ENCODE assay signal across 15 cellular contexts in genomic region chr13:111976474-111977183, GRCh38.
DNase-seq lines count a peak whose midpoint lies in the region; ATAC-seq, FAIRE-seq and TF ChIP-seq lines count a peak whose summit lies in the region.
"Had no signal": no experiment of that assay in that cellular context is flagged by ENCODE, and none has a peak within 500 bp of the region (broad histone marks: within the 10 kb centered on the region; RNA-seq: fewer than 3 reads in every experiment).

No MANE protein-coding gene starts in this region.

- no peak for TF ChIP-seq CTCF in kidney (IDR thresholded peaks at IDR 0.05; ENCODE audit: borderline replicate concordance, extremely low read depth, insufficient read depth)

- FAIRE-seq in kidney (lab: Jason Lieb, UNC), result no peak
- FAIRE-seq: K562 had no signal

- H3K36me3 ChIP-seq in kidney (ENCODE audit: control insufficient read depth in 1 of 2, insufficient read depth in 2 of 2, low read length in 2 of 2), result no peaks in the 10 kb centered on the region

- H3K4me3 ChIP-seq in kidney (ENCODE audit: low read length in 2 of 2), result no peak overlapping the region
- H3K4me3 ChIP-seq: K562 had no signal

- DNase-seq in NCI-H1092 treated with DMSO at 0.1 percent for 48 hours (lab: John Stamatoyannopoulos, UW) (peak; percentile 25), NCI-H1092 (lab: John Stamatoyannopoulos, UW) (no peak), NCI-H1436 (lab: John Stamatoyannopoulos, UW) (peak; percentile 79), NCI-H345 treated with DMSO at 0.1 percent for 48 hours (lab: John Stamatoyannopoulos, UW; ENCODE audit: unreplicated experiment) (peak; percentile 78), kidney (peak; percentile 57), T-helper 2 cell (no peak)
- DNase-seq: 8988T, Caco-2, HFFc6, NCI-H2171 had no signal

- ATAC-seq in GM21528 (IDR thresholded peaks at IDR 0.05; ENCODE audit: low FRiP score, unreplicated experiment), result no peak
- no peak for ATAC-seq in HG03354 (IDR thresholded peaks at IDR 0.05; ENCODE audit: poor library complexity, severe bottlenecking, unreplicated experiment)
- ATAC-seq: K562 had no signal

- H3K4me1 ChIP-seq in kidney (ENCODE audit: control insufficient read depth in 1 of 2, insufficient read depth in 1 of 2, low read depth in 1 of 2, low read length in 2 of 2), result no peaks in the 10 kb centered on the region
- H3K4me1 ChIP-seq: Caco-2 had no signal

- intact Hi-C loops in kidney (cut with DNase I), result no loop called here

- H3K9ac ChIP-seq in kidney (ENCODE audit: low read length in 2 of 2), result no peak overlapping the region

- peaks cover 0 to 6% of the 10 kb centered on the region in 2 donors for H3K9me3 ChIP-seq in kidney (ENCODE audit: control insufficient read depth in 1 of 2, low read length in 2 of 2)

- H3K27ac ChIP-seq in kidney (ENCODE audit: low read depth in 2 of 2, low read length in 2 of 2), result no peak overlapping the region
- H3K27ac ChIP-seq: HL-60, RWPE1 had no signal

Comparison
In these comparisons a context has a peak if more than half of its experiments do, and no peak if none do; other contexts are left out.
1. DNase-seq: peak in NCI-H1092 treated with DMSO at 0.1 percent for 48 hours (single experiment), NCI-H1436 (single experiment), NCI-H345 treated with DMSO at 0.1 percent for 48 hours (single experiment) and kidney (single experiment); none in NCI-H1092 (single experiment) and T-helper 2 cell (0 of 5).